Comparison of ENCODE assay signal across 8 cellular contexts in the genomic region with DNA sequence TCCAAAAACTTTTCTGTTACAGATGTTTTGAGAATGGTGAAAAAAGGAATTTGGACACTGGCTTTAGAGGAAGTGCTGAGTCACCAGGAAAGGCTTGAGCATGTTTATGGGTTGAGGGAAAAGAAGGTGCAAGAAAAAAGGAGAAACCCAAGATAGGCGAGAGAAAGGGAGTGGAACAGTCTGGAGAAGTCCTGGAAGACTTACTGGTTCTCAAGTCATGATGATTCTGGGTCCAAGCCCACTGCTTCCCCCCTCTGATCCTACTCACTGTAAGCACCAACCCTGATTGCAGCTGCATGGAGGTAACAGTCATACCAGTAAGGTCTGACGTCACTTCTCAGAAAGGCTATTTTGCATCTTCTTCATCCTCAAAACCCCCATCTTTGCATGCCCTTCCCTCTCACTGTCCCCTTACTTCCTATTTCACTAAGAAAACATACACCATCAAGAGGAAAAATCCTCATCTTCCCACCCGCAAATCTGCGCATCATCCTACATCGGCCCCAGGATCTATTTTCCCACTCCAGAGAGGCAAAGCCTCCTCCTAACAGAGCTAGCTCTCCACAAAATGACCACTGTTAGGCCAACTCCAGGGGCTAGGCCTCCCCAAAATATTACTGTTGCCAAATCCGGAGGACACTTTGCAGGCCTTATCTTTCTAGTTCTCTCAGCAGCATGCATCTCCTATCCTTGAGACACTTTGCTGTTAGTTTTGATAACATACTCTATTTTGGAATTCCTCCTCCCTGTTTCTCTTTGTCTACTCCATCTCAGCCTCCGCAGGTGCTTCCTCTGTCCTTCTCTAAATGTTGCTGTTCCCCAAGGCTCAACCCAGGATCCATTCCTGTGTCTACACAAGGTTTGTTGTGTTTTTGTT. TPM values are rescaled to one million over a fixed set of nuclear protein-coding genes. Genes with fewer than 3 reads are reported as not detected.
DNase-seq lines count a peak whose midpoint lies in the region; ATAC-seq and TF ChIP-seq lines count a peak whose summit lies in the region.

No MANE protein-coding gene starts in this region.

- DNase-seq in AG04450 (ENCODE audit: low read depth, low spot score) (no peak), NCI-H1930 (lab: John Stamatoyannopoulos, UW) (no peak), A172 (ENCODE audit: low spot score) (no peak), NCI-H748 treated with DMSO at 0.1 percent for 48 hours (lab: John Stamatoyannopoulos, UW) (no peak), dedifferentiated amniotic fluid mesenchymal stem cell (ENCODE audit: extremely low spot score) (no peak)
- peak; percentile 21 for DNase-seq in activated naive CD8-positive, alpha-beta T cell treated with anti-CD3 and anti-CD28 coated beads, Interleukin-2, amount 50 U/mL, for 24 hours

- CTCF ChIA-PET in AG04450 (lab: Charles Lee), result interaction anchor here (0.5 to 1.6 kb wide), 2 partner anchors 104 to 126 kb away, joined by 4 to 7 read pairs; no protein-coding TSS in a partner anchor

- H3K27me3 Mint-ChIP-seq in activated naive CD8-positive, alpha-beta T cell treated with anti-CD3 and anti-CD28 coated beads, Interleukin-2, amount 50 U/mL, for 24 hours, result no peaks in the 10 kb centered on the region

- peaks cover 10% of the 10 kb centered on the region for H3K36me3 Mint-ChIP-seq in activated naive CD8-positive, alpha-beta T cell treated with anti-CD3 and anti-CD28 coated beads, Interleukin-2, amount 50 U/mL, for 24 hours (ENCODE audit: low read depth)

- no peaks in the 10 kb centered on the region for H3K27me3 ChIP-seq in AG04450 (ENCODE audit: control insufficient read depth, insufficient read depth, low read length)

- H3K9me3 ChIP-seq in AG04450 (ENCODE audit: control insufficient read depth, insufficient read depth, low read length), result peaks cover 2% of the 10 kb centered on the region; the same call in 1 of the 2 replicates

- POLR2A ChIA-PET in AG04450 (lab: Yijun Ruan, JAX), result interaction anchor here (0.5 to 0.7 kb wide), 2 partner anchors 66 to 152 kb away, joined by 3 read pairs; no protein-coding TSS in a partner anchor

- no peak overlapping the region for H3K4me3 Mint-ChIP-seq in activated naive CD8-positive, alpha-beta T cell treated with anti-CD3 and anti-CD28 coated beads, Interleukin-2, amount 50 U/mL, for 24 hours

- peaks cover 50% of the 10 kb centered on the region for H3K4me1 Mint-ChIP-seq in activated naive CD8-positive, alpha-beta T cell treated with anti-CD3 and anti-CD28 coated beads, Interleukin-2, amount 50 U/mL, for 24 hours

- TF ChIP-seq CTCF in AG04450 (IDR thresholded peaks at IDR 0.05; ENCODE audit: low read depth, low read length), result no peak

- H3K27ac ChIP-seq in AG04450 (ENCODE audit: low read depth, low read length), result peak overlapping the region; percentile 82

- no peaks in the 10 kb centered on the region for H3K9me3 Mint-ChIP-seq in activated naive CD8-positive, alpha-beta T cell treated with anti-CD3 and anti-CD28 coated beads, Interleukin-2, amount 50 U/mL, for 24 hours

- peak; percentile 33 for ATAC-seq in GM18867 (IDR thresholded peaks at IDR 0.05; ENCODE audit: unreplicated experiment)
- ATAC-seq in HG03060 (IDR thresholded peaks at IDR 0.05; ENCODE audit: low read depth, unreplicated experiment), result peak; percentile 46
- peak; percentile 25 for ATAC-seq in activated naive CD8-positive, alpha-beta T cell treated with anti-CD3 and anti-CD28 coated beads, Interleukin-2, amount 50 U/mL, for 24 hours

- H3K4me3 ChIP-seq in AG04450 (ENCODE audit: low read depth, low read length), result no peak overlapping the region

- H3K27ac Mint-ChIP-seq in activated naive CD8-positive, alpha-beta T cell treated with anti-CD3 and anti-CD28 coated beads, Interleukin-2, amount 50 U/mL, for 24 hours, result peak overlapping the region; percentile 7

RNA-seq across cellular contexts. Expression of a gene that starts 3.2 kb away (rescaled TPM):
- polyA plus RNA-seq in AG04450 (2011; rRNA removed), result 98.5 and 132 TPM in 2 replicates
- 94.4 and 210 TPM in 2 replicates for polyA minus RNA-seq in AG04450 (2011; rRNA and poly(A)+ RNA removed)
- 223 and 264 TPM in 2 replicates for total RNA-seq in A172 (2014; rRNA removed; shearing (Covaris generic))
